In the genomic region with DNA sequence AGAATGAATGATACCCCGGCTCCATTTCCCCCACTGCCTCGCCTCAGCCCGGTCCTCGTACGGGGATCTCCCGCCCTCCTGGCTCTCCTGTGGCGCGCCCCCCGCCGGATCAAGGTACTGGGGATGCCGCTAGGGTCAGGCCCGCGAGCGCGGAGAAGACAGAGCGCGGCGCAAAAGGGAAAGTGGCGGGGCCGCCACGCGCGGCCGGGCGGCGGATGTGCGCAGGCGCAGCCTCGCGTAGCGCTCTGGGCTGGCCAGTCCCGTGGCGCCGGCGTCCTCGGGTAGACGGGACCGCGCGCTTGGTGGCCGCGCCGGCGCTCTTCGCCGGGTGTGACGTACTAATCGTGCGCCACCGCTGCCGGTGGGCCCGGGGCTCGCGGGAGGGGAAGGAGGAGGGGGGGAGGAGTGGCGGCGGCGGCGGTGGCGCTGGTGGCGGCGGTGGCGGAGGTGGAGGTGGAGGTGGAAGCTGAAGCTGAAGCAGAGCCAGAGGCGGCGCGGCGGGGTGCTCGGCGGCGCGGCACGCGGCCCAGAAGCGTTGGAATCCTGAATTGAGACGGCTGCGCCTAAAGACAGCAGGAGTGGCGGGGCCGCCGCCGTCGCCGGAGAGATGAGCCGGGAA, we compare ENCODE assay signal across 8 cellular contexts. TPM values are rescaled to one million over a fixed set of nuclear protein-coding genes. Genes with fewer than 3 reads are reported as not detected.
A peak's percentile ranks its signal among the peaks of the same experiment; 100 is the strongest.
DNase-seq lines count a peak whose midpoint lies in the region; ATAC-seq and TF ChIP-seq lines count a peak whose summit lies in the region.

A gene (plus strand): TSS at position 331 of the 619 bp plus-strand sequence. CDS start 1,158 bp downstream, outside the sequence.

- peak within 1 kb of the TSS; percentile 72 to 84 for H3K4me3 ChIP-seq in CD4-positive, alpha-beta memory T cell (ENCODE audit: low read length in 2 of 2)
- H3K4me3 ChIP-seq in esophagus (ENCODE audit: low read depth in 1 of 2, low read length in 2 of 2) (peak within 1 kb of the TSS; percentile 72 to 76), mucosa of stomach (ENCODE audit: low read length) (peak within 1 kb of the TSS; percentile 52)

- H3K27ac ChIP-seq in CD4-positive, alpha-beta memory T cell (ENCODE audit: low read depth, low read length), result peak within 1 kb of the TSS; percentile 96
- peak within 1 kb of the TSS; percentile 88 to 94 for H3K27ac ChIP-seq in esophagus (ENCODE audit: low read depth in 2 of 2, low read length in 1 of 2)

- H3K27me3 Mint-ChIP-seq in CD4-positive, alpha-beta memory T cell, result no peaks in the 10 kb centered on the region
- no peaks in the 10 kb centered on the region for H3K27me3 Mint-ChIP-seq in activated T-cell treated with anti-CD3 and anti-CD28 coated beads, Interleukin-2, amount 50 U/mL, for 4 hours (ENCODE audit: low read depth)

- H3K9ac ChIP-seq in mucosa of stomach (ENCODE audit: low read length), result peak within 1 kb of the TSS; percentile 98

- H3K4me1 Mint-ChIP-seq in CD4-positive, alpha-beta memory T cell, result peaks cover 22 to 32% (median 29%) of the 10 kb centered on the region in 4 donors
- H3K4me1 Mint-ChIP-seq in activated T-cell treated with anti-CD3 and anti-CD28 coated beads, Interleukin-2, amount 50 U/mL, for 4 hours (ENCODE audit: low read depth), result peaks cover 36% of the 10 kb centered on the region

- peak within 1 kb of the TSS; percentile 95 to 99 (median 97) for H3K27ac Mint-ChIP-seq in CD4-positive, alpha-beta memory T cell

- no peaks in the 10 kb centered on the region for H3K9me3 Mint-ChIP-seq in CD4-positive, alpha-beta memory T cell
- no peaks in the 10 kb centered on the region for H3K9me3 Mint-ChIP-seq in activated T-cell treated with anti-CD3 and anti-CD28 coated beads, Interleukin-2, amount 50 U/mL, for 4 hours

- H3K27me3 ChIP-seq in CD4-positive, alpha-beta memory T cell (ENCODE audit: insufficient read depth, low read length), result no peaks in the 10 kb centered on the region
- H3K27me3 ChIP-seq in esophagus (ENCODE audit: control insufficient read depth in 1 of 2, insufficient read depth in 2 of 2, low read length in 2 of 2) (no peaks in the 10 kb centered on the region), mucosa of stomach (ENCODE audit: control insufficient read depth, insufficient read depth, low read length) (no peaks in the 10 kb centered on the region)

- H3K36me3 Mint-ChIP-seq in CD4-positive, alpha-beta memory T cell, result peaks cover 11 to 34% of the 10 kb centered on the region in 2 donors
- peaks cover 12% of the 10 kb centered on the region for H3K36me3 Mint-ChIP-seq in activated T-cell treated with anti-CD3 and anti-CD28 coated beads, Interleukin-2, amount 50 U/mL, for 4 hours (ENCODE audit: insufficient read depth)

- no peaks in the 10 kb centered on the region for H3K9me3 ChIP-seq in CD4-positive, alpha-beta memory T cell (ENCODE audit: control insufficient read depth in 1 of 2, low read length in 2 of 2)
- H3K9me3 ChIP-seq in esophagus (ENCODE audit: control insufficient read depth in 2 of 2, insufficient read depth in 1 of 2, low read depth in 1 of 2, low read length in 1 of 2) (no peaks in the 10 kb centered on the region), mucosa of stomach (ENCODE audit: control insufficient read depth, low read length) (no peaks in the 10 kb centered on the region)

- peaks cover 37% of the 10 kb centered on the region for H3K4me1 ChIP-seq in CD4-positive, alpha-beta memory T cell (ENCODE audit: insufficient read depth, low read length)
- peaks cover 8 to 24% of the 10 kb centered on the region in 2 donors for H3K4me1 ChIP-seq in esophagus (ENCODE audit: control insufficient read depth in 2 of 2, insufficient read depth in 2 of 2, low read length in 1 of 2)
- peaks cover 59% of the 10 kb centered on the region for H3K4me1 ChIP-seq in mucosa of stomach (ENCODE audit: control insufficient read depth, insufficient read depth, low read length)

- 0 to 1% methylated on average over 54 to 82 of the region's 82 CpGs for WGBS in esophagus, 2 donors

- DNase-seq in CD4-positive, alpha-beta memory T cell, result peak; percentile 89 to 93 (median 91)
- peak; percentile 47 for DNase-seq in HS-5 (ENCODE audit: low read depth)
- DNase-seq in activated T-cell treated with anti-CD3 and anti-CD28 coated beads, Interleukin-2, amount 50 U/mL, for 4 hours, result peak; percentile 88
- peak; percentile 68 to 83 for DNase-seq in stimulated activated CD8-positive, alpha-beta memory T cell treated with anti-CD3 and anti-CD28 coated beads, Interleukin-4, amount 100 ng/mL, for 4 hours (ENCODE audit: low read depth in 2 of 2, low spot score in 1 of 2)

- intact Hi-C loops in CD4-positive, alpha-beta memory T cell (cut with micrococcal nuclease), result loop anchor here (1.0 kb wide), 11 partner anchors 11 to 281 kb away; a partner anchor contains a TSS

- CTCF ChIA-PET in CD4-positive, alpha-beta memory T cell (lab: Charles Lee; ENCODE audit: partially characterized antibody), result interaction anchor here (0.6 to 4.9 kb wide), 42 partner anchors 9 to 516 kb away, joined by 3 to 173 read pairs (median 6); a partner anchor contains a TSS

- H3K4me3 Mint-ChIP-seq in CD4-positive, alpha-beta memory T cell, result peak within 1 kb of the TSS; percentile 89 to 98 (median 94)
- peak within 1 kb of the TSS; percentile 96 for H3K4me3 Mint-ChIP-seq in activated T-cell treated with anti-CD3 and anti-CD28 coated beads, Interleukin-2, amount 50 U/mL, for 4 hours

- POLR2A ChIA-PET in CD4-positive, alpha-beta memory T cell (lab: Charles Lee; ENCODE audit: partially characterized antibody), result interaction anchor here (0.6 to 7.8 kb wide), 27 partner anchors 9 to 659 kb away, joined by 3 to 72 read pairs (median 8); a partner anchor contains a TSS

- ATAC-seq in GM19455 (IDR thresholded peaks at IDR 0.05; ENCODE audit: unreplicated experiment), result peak; percentile 53
- peak; percentile 89 to 91 for ATAC-seq in activated T-cell treated with anti-CD3 and anti-CD28 coated beads, Interleukin-2, amount 50 U/mL, for 4 hours

- H3K36me3 ChIP-seq in CD4-positive, alpha-beta memory T cell (ENCODE audit: insufficient read depth, low read length), result peaks cover 25% of the 10 kb centered on the region
- peaks cover 6 to 20% of the 10 kb centered on the region in 2 donors for H3K36me3 ChIP-seq in esophagus (ENCODE audit: control insufficient read depth in 2 of 2, insufficient read depth in 2 of 2, low read length in 1 of 2)
- peaks cover 17% of the 10 kb centered on the region for H3K36me3 ChIP-seq in mucosa of stomach (ENCODE audit: control insufficient read depth, insufficient read depth, low read length)

TF ChIP-seq in PFSK-1, 5 proteins besides CTCF, POLR2A, EP300 and RAD21:
- no peak for TF ChIP-seq TAF1 (IDR thresholded peaks at IDR 0.05; ENCODE audit: borderline replicate concordance, insufficient read depth, low read length)
- TF ChIP-seq, protein P1, sequence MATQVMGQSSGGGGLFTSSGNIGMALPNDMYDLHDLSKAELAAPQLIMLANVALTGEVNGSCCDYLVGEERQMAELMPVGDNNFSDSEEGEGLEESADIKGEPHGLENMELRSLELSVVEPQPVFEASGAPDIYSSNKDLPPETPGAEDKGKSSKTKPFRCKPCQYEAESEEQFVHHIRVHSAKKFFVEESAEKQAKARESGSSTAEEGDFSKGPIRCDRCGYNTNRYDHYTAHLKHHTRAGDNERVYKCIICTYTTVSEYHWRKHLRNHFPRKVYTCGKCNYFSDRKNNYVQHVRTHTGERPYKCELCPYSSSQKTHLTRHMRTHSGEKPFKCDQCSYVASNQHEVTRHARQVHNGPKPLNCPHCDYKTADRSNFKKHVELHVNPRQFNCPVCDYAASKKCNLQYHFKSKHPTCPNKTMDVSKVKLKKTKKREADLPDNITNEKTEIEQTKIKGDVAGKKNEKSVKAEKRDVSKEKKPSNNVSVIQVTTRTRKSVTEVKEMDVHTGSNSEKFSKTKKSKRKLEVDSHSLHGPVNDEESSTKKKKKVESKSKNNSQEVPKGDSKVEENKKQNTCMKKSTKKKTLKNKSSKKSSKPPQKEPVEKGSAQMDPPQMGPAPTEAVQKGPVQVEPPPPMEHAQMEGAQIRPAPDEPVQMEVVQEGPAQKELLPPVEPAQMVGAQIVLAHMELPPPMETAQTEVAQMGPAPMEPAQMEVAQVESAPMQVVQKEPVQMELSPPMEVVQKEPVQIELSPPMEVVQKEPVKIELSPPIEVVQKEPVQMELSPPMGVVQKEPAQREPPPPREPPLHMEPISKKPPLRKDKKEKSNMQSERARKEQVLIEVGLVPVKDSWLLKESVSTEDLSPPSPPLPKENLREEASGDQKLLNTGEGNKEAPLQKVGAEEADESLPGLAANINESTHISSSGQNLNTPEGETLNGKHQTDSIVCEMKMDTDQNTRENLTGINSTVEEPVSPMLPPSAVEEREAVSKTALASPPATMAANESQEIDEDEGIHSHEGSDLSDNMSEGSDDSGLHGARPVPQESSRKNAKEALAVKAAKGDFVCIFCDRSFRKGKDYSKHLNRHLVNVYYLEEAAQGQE (IDR thresholded peaks at IDR 0.05; ENCODE audit: insufficient read depth in 1 of 2, low read depth in 2 of 2, low read length in 2 of 2), result no peak
- no peak for TF ChIP-seq SIN3A (IDR thresholded peaks at IDR 0.05; ENCODE audit: borderline replicate concordance, insufficient read depth, low read length)
- peak; percentile 45; the same call in 1 of the 2 replicates for TF ChIP-seq POLR2AphosphoS5 (IDR thresholded peaks at IDR 0.05; ENCODE audit: low read depth, low read length)
- TF ChIP-seq FOXP2 (optimal IDR thresholded peaks at IDR 0.05; ENCODE audit: borderline replicate concordance, extremely low read depth, extremely low read length, insufficient read depth), result peak; percentile 81

RNA-seq across cellular contexts. Expression of the gene that starts here (rescaled TPM):
- total RNA-seq in CD4-positive, alpha-beta memory T cell, result 10 to 100 TPM; 37.7 to 40.1 TPM
- 10 to 100 TPM; 13.1 to 15.5 TPM for polyA plus RNA-seq in CD4-positive, alpha-beta memory T cell
- polyA plus RNA-seq in PFSK-1 (2012; ENCODE audit: insufficient read length, low read depth), result 102 TPM
- total RNA-seq in activated T-cell treated with anti-CD3 and anti-CD28 coated beads, Interleukin-2, amount 50 U/mL, for 4 hours, result 100 to 1,000 TPM; 138 to 153 (median 146) TPM
- 10 to 100 TPM; 21.6 to 33.6 TPM for polyA plus RNA-seq in esophagus

Comparison
In these comparisons a context has a peak if more than half of its experiments do, and no peak if none do; other contexts are left out.
1. Peak in every context shown above with its lines: DNase-seq, ATAC-seq, H3K4me3 ChIP-seq and H3K27ac ChIP-seq.